Comparison of ENCODE assay signal across 28 cellular contexts in the genomic region with DNA sequence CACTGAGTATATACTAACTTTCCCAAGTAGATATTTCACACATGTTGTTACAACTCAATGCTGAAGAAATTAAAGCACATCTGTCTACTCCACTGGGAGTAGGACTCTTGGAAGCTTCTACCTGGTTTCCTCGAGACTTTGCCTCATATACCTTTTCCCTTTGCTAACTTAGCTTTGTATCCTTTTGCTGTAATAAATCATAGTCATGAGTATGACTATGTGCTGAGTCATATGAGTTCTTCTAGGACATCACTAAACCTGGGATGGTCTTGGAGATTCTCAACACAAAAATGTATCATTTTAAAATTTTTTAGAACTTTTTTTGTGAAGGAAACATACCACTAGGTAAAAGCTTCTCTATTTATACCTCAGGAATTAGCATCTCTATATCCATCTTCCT. TPM values are rescaled to one million over a fixed set of nuclear protein-coding genes. Genes with fewer than 3 reads are reported as not detected.
DNase-seq lines count a peak whose midpoint lies in the region; ATAC-seq, FAIRE-seq and TF ChIP-seq lines count a peak whose summit lies in the region.
"Had no signal": no experiment of that assay in that cellular context is flagged by ENCODE, and none has a peak within 500 bp of the region (broad histone marks: within the 10 kb centered on the region; RNA-seq: fewer than 3 reads in every experiment).

No MANE protein-coding gene starts in this region.

- ATAC-seq in K562 (no peak), HG02970 (IDR thresholded peaks at IDR 0.05; ENCODE audit: low FRiP score, unreplicated experiment) (no peak)
- ATAC-seq: natural killer cell treated with Interleukin-12 subunit alpha and Interleukin-12 subunit beta and Interleukin-15 and Interleukin-18, amount 100 ng/mL, for 72 hours; stimulated activated naive B cell treated with anti-CD40 and anti-IgM and Interleukin-4, amounts not matched to agents 10 μg/mL and 1 μg/mL and 100 μg/mL, for 72 hours had no signal

- H2BK120ac ChIP-seq in neuronal stem cell (ENCODE audit: low read depth, low read length), result no peak overlapping the region

- H4K20me1 ChIP-seq in GM23248 (ENCODE audit: insufficient read depth) (no peaks in the 10 kb centered on the region), K562 (replicated peaks; ENCODE audit: control insufficient read depth, insufficient read depth, low read length) (no peaks in the 10 kb centered on the region)

- no TSS peak for BruUV-seq in K562 (replicated peaks; lab: Mats Ljungman, UMichigan)

- no peak overlapping the region for H3K23ac ChIP-seq in neuronal stem cell (ENCODE audit: low read depth, low read length, poor library complexity)

- peaks cover 10% of the 10 kb centered on the region; the same call in 1 of the 2 replicates for H3K4me1 ChIP-seq in GM23248 (ENCODE audit: insufficient read depth)
- no peaks in the 10 kb centered on the region for H3K4me1 ChIP-seq in K562 (replicated peaks in 1 of 2; ENCODE audit: control insufficient read depth in 2 of 2, insufficient read depth in 2 of 2, low read length in 2 of 2)
- no peaks in the 10 kb centered on the region for H3K4me1 ChIP-seq in neuronal stem cell (ENCODE audit: control insufficient read depth in 2 of 2, insufficient read depth in 1 of 2, low read depth in 1 of 2, low read length in 2 of 2)
- H3K4me1 ChIP-seq: parathyroid adenoma, sigmoid colon, testis had no signal

- no peak for FAIRE-seq in K562 (lab: Jason Lieb, UNC)
- FAIRE-seq: GM12891 had no signal

- no peak overlapping the region for H3K18ac ChIP-seq in neuronal stem cell (ENCODE audit: low read length)

- no peak overlapping the region for H3K4me3 ChIP-seq in GM23248
- H3K4me3 ChIP-seq in K562, result no peak overlapping the region
- no peak overlapping the region for H3K4me3 ChIP-seq in neuronal stem cell (ENCODE audit: low read length in 2 of 2)
- H3K4me3 ChIP-seq: MG63, sigmoid colon, SK-N-MC, testis had no signal

- 97 to 100% methylated on average over 1 of the region's 1 CpG for WGBS in GM23248 (ENCODE audit: low coverage in 1 of 2, low lambda C conversion rate in 2 of 2, missing lambda C conversion rate in 2 of 2), 2 experiments
- 13% methylated on average over 1 of the region's 1 CpG for WGBS in K562 (ENCODE audit: insufficient coverage, low coverage, missing lambda C conversion rate)
- WGBS in neuronal stem cell (ENCODE audit: extremely low coverage in 2 of 2, insufficient read length in 2 of 2, insufficient replicate concordance in 1 of 2), 2 donors, result no CpG with 5 or more reads among the region's 1 CpG

- no peaks in the 10 kb centered on the region for H3F3A ChIP-seq in GM23248 (ENCODE audit: insufficient read depth)

- intact Hi-C loops in K562 (cut with micrococcal nuclease), result no loop called here

- H2AFZ ChIP-seq in GM23248, result no peak overlapping the region
- H2AFZ ChIP-seq in K562 (ENCODE audit: low read depth, low read length), result no peak overlapping the region
- no peak overlapping the region for H2AFZ ChIP-seq in neuronal stem cell (ENCODE audit: low read length)
- H2AFZ ChIP-seq: parathyroid adenoma had no signal

- no peak overlapping the region for H3K9ac ChIP-seq in GM23248
- H3K9ac ChIP-seq in K562 (ENCODE audit: insufficient read depth in 1 of 2, low read depth in 2 of 2, low read length in 2 of 2), result no peak overlapping the region
- no peak overlapping the region for H3K9ac ChIP-seq in neuronal stem cell (ENCODE audit: low read depth, low read length, poor library complexity)
- H3K9ac ChIP-seq: parathyroid adenoma had no signal

- H4K91ac ChIP-seq in neuronal stem cell (ENCODE audit: low read depth, low read length, poor library complexity), result no peak overlapping the region

- H3K27ac ChIP-seq in GM23248, result no peak overlapping the region
- no peak overlapping the region for H3K27ac ChIP-seq in K562 (ENCODE audit: extremely low read depth, low read depth, low read length)
- no peak overlapping the region for H3K27ac ChIP-seq in neuronal stem cell (replicated peaks; ENCODE audit: low read length)
- H3K27ac ChIP-seq: parathyroid adenoma, sigmoid colon, SK-N-MC, testis had no signal

- no peak overlapping the region for H2AK5ac ChIP-seq in neuronal stem cell (ENCODE audit: low read depth, low read length)

- H2BK15ac ChIP-seq in neuronal stem cell (ENCODE audit: low read length), result no peak overlapping the region

- no peak overlapping the region for H2BK12ac ChIP-seq in neuronal stem cell (ENCODE audit: low read length)

- H3K4me2 ChIP-seq in GM23248 (ENCODE audit: unreplicated experiment), result no peak overlapping the region
- no peak overlapping the region for H3K4me2 ChIP-seq in K562 (ENCODE audit: insufficient read depth, low read length)
- H3K4me2 ChIP-seq in neuronal stem cell (ENCODE audit: insufficient read depth, low read length, poor library complexity, severe bottlenecking), result no peak overlapping the region

- H3K27me3 ChIP-seq in GM23248 (replicated peaks; ENCODE audit: insufficient read depth), result no peaks in the 10 kb centered on the region
- H3K27me3 ChIP-seq in K562 (ENCODE audit: control insufficient read depth in 2 of 2, insufficient read depth in 2 of 2, low read length in 2 of 2), result no peaks in the 10 kb centered on the region
- no peaks in the 10 kb centered on the region for H3K27me3 ChIP-seq in neuronal stem cell (ENCODE audit: control insufficient read depth in 3 of 3, insufficient read depth in 3 of 3, low read depth in 1 of 3, low read length in 3 of 3)
- H3K27me3 ChIP-seq: MG63, sigmoid colon, testis had no signal

- no peak for TF ChIP-seq EP300 in K562 (IDR thresholded peaks at IDR 0.05; ENCODE audit: low read length)

- no peak overlapping the region for H3K4ac ChIP-seq in neuronal stem cell (ENCODE audit: low read length)

- no peaks in the 10 kb centered on the region for H3K79me1 ChIP-seq in neuronal stem cell (ENCODE audit: low read depth, low read length)

- CTCF ChIA-PET in K562 (lab: Yijun Ruan, JAX; ENCODE audit: low intra/inter-chr PET ratio), result no interaction called here

- H3K9me3 ChIP-seq in GM23248 (ENCODE audit: low read depth), result no peaks in the 10 kb centered on the region
- no peaks in the 10 kb centered on the region for H3K9me3 ChIP-seq in K562 (replicated peaks; ENCODE audit: control insufficient read depth, insufficient read depth, low read depth, low read length)
- no peaks in the 10 kb centered on the region for H3K9me3 ChIP-seq in neuronal stem cell (replicated peaks in 1 of 2; ENCODE audit: control insufficient read depth in 2 of 2, insufficient read depth in 1 of 2, low read depth in 1 of 2, low read length in 2 of 2)
- H3K9me3 ChIP-seq: MG63, sigmoid colon, testis had no signal

- TF ChIP-seq RAD21 in K562 (CRISPR knock-in tag; conservative IDR thresholded peaks at IDR 0.05 in 1 of 2, IDR thresholded peaks at IDR 0.05 in 1 of 2), result no peak

- POLR2A ChIA-PET in K562 (lab: Yijun Ruan, JAX), result no interaction called here

- no peak overlapping the region for H4K8ac ChIP-seq in neuronal stem cell (ENCODE audit: low read depth, low read length)

- no peaks in the 10 kb centered on the region for H3K9me2 ChIP-seq in GM23248 (ENCODE audit: insufficient read depth)

- no peak overlapping the region for H2BK5ac ChIP-seq in neuronal stem cell (ENCODE audit: low read length)

- in situ Hi-C loops in GM23248 (cut with MboI), result no loop called here
- in situ Hi-C loops in K562 (cut with MboI), result no loop called here

- H3K36me3 ChIP-seq in GM23248 (ENCODE audit: low read depth) (no peaks in the 10 kb centered on the region), K562 (ENCODE audit: control insufficient read depth, insufficient read depth, low read length) (no peaks in the 10 kb centered on the region), neuronal stem cell (replicated peaks in 1 of 2; ENCODE audit: control insufficient read depth in 2 of 2, insufficient read depth in 2 of 2, low read length in 2 of 2) (peaks cover 0 to 95% of the 10 kb centered on the region in 2 donors)

- no peak for TF ChIP-seq POLR2A in K562 (conservative IDR thresholded peaks at IDR 0.05)

- H3K79me2 ChIP-seq in GM23248 (ENCODE audit: insufficient read depth), result no peaks in the 10 kb centered on the region
- no peaks in the 10 kb centered on the region for H3K79me2 ChIP-seq in K562 (ENCODE audit: control insufficient read depth, insufficient read depth, low read length)
- H3K79me2 ChIP-seq: parathyroid adenoma had no signal

- no peaks in the 10 kb centered on the region for H3K9me1 ChIP-seq in K562 (ENCODE audit: control insufficient read depth, insufficient read depth, low read length)

- H3K14ac ChIP-seq in neuronal stem cell (ENCODE audit: low read length), result no peak overlapping the region

- DNase-seq in GM23248 (peak; percentile 14), NCI-H226 (peak; percentile 44), K562 (ENCODE audit: extremely low read depth in 1 of 4, low spot score in 3 of 4) (no peak), kidney tubule cell (ENCODE audit: low spot score) (peak; percentile 27), neuronal stem cell (ENCODE audit: low spot score) (no peak)
- DNase-seq in activated CD4-positive, CD25-positive, alpha-beta regulatory T cell (lab: John Stamatoyannopoulos, UW), result no peak
- DNase-seq in activated CD4-positive, alpha-beta T cell treated with anti-CD3 and anti-CD28 coated beads, Interleukin-2, amount 50 U/mL, for 4 hours, result no peak
- DNase-seq: activated CD4-positive, CD25-positive, alpha-beta regulatory T cell treated with anti-CD3 and anti-CD28 coated beads, Interleukin-2, amount 50 U/mL, for 72 hours; activated CD8-positive, alpha-beta memory T cell treated with anti-CD3 and anti-CD28 coated beads for 24 hours; activated naive CD4-positive, alpha-beta T cell treated with anti-CD3 and anti-CD28 coated beads, Interleukin-2, amount 10 ng/mL, durations not matched to agents 7 days and 5 days; activated T-cell treated with anti-CD3 and anti-CD28 coated beads, Interleukin-2, amount 50 U/mL, for 48 hours; anterior cingulate cortex; CD4-positive, CD25-positive, alpha-beta regulatory T cell; cerebellar nuclear complex; glutamatergic neuron; H9; MG63; NCI-H1417 treated with DMSO at 0.1 percent for 48 hours; NCI-H2171; NCI-H82; sigmoid colon; stimulated activated naive B cell treated with anti-CD40 and anti-IgM and Interleukin-4, amounts not matched to agents 10 μg/mL and 1 μg/mL and 100 μg/mL, for 72 hours; testis had no signal

- TF ChIP-seq CTCF in K562 (IDR thresholded peaks at IDR 0.05 in 2 of 3, conservative IDR thresholded peaks at IDR 0.05 in 1 of 3; ENCODE audit: insufficient read depth in 2 of 3, low read depth in 1 of 3, low read length in 3 of 3), result no peak

RNA-seq across cellular contexts. Expression of a gene that starts 39.8 kb away (rescaled TPM):
- total RNA-seq in GM23248 (2014; rRNA removed; shearing (Covaris generic)), result 7.1 and 9.7 TPM in 2 replicates
- polyA plus RNA-seq in GM23248 (2016; fragmentation: Nextera tagmentation; extraction: Ambion mirVana), result 8.5 and 9.4 TPM in 2 replicates
- 6.5 and 18.8 TPM in 2 replicates for total RNA-seq in K562 (2011; cell fraction: chromatin; rRNA removed; ENCODE audit: low replicate concordance)
- total RNA-seq in K562 (2011; cell fraction: nucleolus; rRNA removed), result 2.0 and 2.9 TPM in 2 replicates
- 9.6 and 19.0 TPM in 2 replicates for total RNA-seq in K562 (2011; cell fraction: nucleoplasm; rRNA removed)
- total RNA-seq in K562 (2014; rRNA removed), result 0.73 and 1.1 TPM in 2 replicates
- 1.7 and 2.2 TPM in 2 replicates for total RNA-seq in K562 (2014; rRNA removed; fragmentation: Illumina TruSeq; extraction: Trizol)
- total RNA-seq in K562 (2015; rRNA removed; fragmentation: Illumina TruSeq; extraction: Trizol), result 1.1 and 1.4 TPM in 2 replicates
- total RNA-seq in K562 (2021), result 1.2 and 2.3 TPM in 2 replicates
- 1.9 TPM in 2 replicates for polyA plus RNA-seq in K562 (2011; rRNA removed)
- polyA plus RNA-seq in K562 (2011; cell fraction: cytosol; rRNA removed), result 0.12 and 0.27 TPM in 2 replicates
- 2.5 and 4.3 TPM in 2 replicates for polyA plus RNA-seq in K562 (2011; cell fraction: nucleus; rRNA removed)
- 0.48 and 1.4 TPM in 2 replicates for polyA plus RNA-seq in K562 (2012)
- 0.74 and 1.1 TPM in 2 replicates for polyA plus RNA-seq in K562 (2014; fragmentation: Illumina TruSeq; extraction: Trizol)
- polyA plus RNA-seq in K562 (2014; fragmentation: Nextera tagmentation; extraction: Ambion mirVana), result 1 to 10 TPM in 1 of 2 experiments, under 1 TPM in 1; 0.84 to 2.1 TPM
- polyA plus RNA-seq in K562 (2014; rRNA removed), result 0.76 and 2.0 TPM in 2 replicates
- polyA minus RNA-seq in K562 (2011; rRNA and poly(A)+ RNA removed), result 2.7 and 3.1 TPM in 2 replicates
- polyA minus RNA-seq in K562 (2011; cell fraction: cytosol; rRNA and poly(A)+ RNA removed), result 0.86 and 1.1 TPM in 2 replicates
- polyA minus RNA-seq in K562 (2011; cell fraction: nucleus; rRNA and poly(A)+ RNA removed), result 2.7 and 4.1 TPM in 2 replicates
- 3.5 TPM for polyA plus RNA-seq in neuronal stem cell (2013, experiment 1 of 2)
- polyA plus RNA-seq in neuronal stem cell (2013, experiment 2 of 2), result 4.7 TPM

RNA-seq across cellular contexts. Expression of a gene that starts 58.5 kb away (rescaled TPM):
- 0.11 and 0.13 TPM in 2 replicates for total RNA-seq in GM23248 (2014; rRNA removed; shearing (Covaris generic))
- polyA plus RNA-seq in GM23248 (2016; fragmentation: Nextera tagmentation; extraction: Ambion mirVana) (0.09 and 0.23 TPM in 2 replicates), K562 (2011; rRNA removed) (0.03 and 0.04 TPM in 2 replicates), K562 (2014; fragmentation: Illumina TruSeq; extraction: Trizol) (0.15 TPM in 1 of 2 replicates, not detected in the other), K562 (2014; fragmentation: Nextera tagmentation; extraction: Ambion mirVana) (under 1 TPM; 0.13 to 0.17 TPM), K562 (2014; rRNA removed) (0.36 TPM in 1 of 2 replicates, not detected in the other)
- total RNA-seq in K562 (2011; cell fraction: chromatin; rRNA removed; ENCODE audit: low replicate concordance), result 0.16 TPM in 1 of 2 replicates, not detected in the other
- not detected in 2 replicates for total RNA-seq in K562 (2011; cell fraction: nucleolus; rRNA removed)
- not detected in 2 replicates for total RNA-seq in K562 (2011; cell fraction: nucleoplasm; rRNA removed)
- total RNA-seq in K562 (2014; rRNA removed) (0.12 and 0.45 TPM in 2 replicates), K562 (2014; rRNA removed; fragmentation: Illumina TruSeq; extraction: Trizol) (0.15 TPM in 1 of 2 replicates, not detected in the other), K562 (2015; rRNA removed; fragmentation: Illumina TruSeq; extraction: Trizol) (not detected in 2 replicates), K562 (2021) (0.09 and 0.16 TPM in 2 replicates)
- polyA plus RNA-seq in K562 (2011; cell fraction: cytosol; rRNA removed), result 0.03 and 0.04 TPM in 2 replicates
- polyA plus RNA-seq in K562 (2011; cell fraction: nucleus; rRNA removed), result 0.08 TPM in 1 of 2 replicates, not detected in the other
- 0.05 and 0.10 TPM in 2 replicates for polyA plus RNA-seq in K562 (2012)
- not detected in 2 replicates for polyA minus RNA-seq in K562 (2011; rRNA and poly(A)+ RNA removed)
- polyA minus RNA-seq in K562 (2011; cell fraction: cytosol; rRNA and poly(A)+ RNA removed), result not detected in 2 replicates
- 0.11 TPM in 1 of 2 replicates, not detected in the other for polyA minus RNA-seq in K562 (2011; cell fraction: nucleus; rRNA and poly(A)+ RNA removed)
- polyA plus RNA-seq in neuronal stem cell (2013, experiment 1 of 2), result 0.03 TPM
- 0.07 TPM for polyA plus RNA-seq in neuronal stem cell (2013, experiment 2 of 2)
- total RNA-seq: H9 had no signal

Comparison
In these comparisons a context has a peak if more than half of its experiments do, and no peak if none do; other contexts are left out.
1. DNase-seq: peak in GM23248 (single experiment), NCI-H226 (single experiment) and kidney tubule cell (single experiment); none in K562 (0 of 4), neuronal stem cell (single experiment), activated CD4-positive, CD25-positive, alpha-beta regulatory T cell (0 of 4) and activated CD4-positive, alpha-beta T cell treated with anti-CD3 and anti-CD28 coated beads, Interleukin-2, amount 50 U/mL, for 4 hours (0 of 2).